Comparison of ENCODE assay signal across 8 cellular contexts in the genomic region with DNA sequence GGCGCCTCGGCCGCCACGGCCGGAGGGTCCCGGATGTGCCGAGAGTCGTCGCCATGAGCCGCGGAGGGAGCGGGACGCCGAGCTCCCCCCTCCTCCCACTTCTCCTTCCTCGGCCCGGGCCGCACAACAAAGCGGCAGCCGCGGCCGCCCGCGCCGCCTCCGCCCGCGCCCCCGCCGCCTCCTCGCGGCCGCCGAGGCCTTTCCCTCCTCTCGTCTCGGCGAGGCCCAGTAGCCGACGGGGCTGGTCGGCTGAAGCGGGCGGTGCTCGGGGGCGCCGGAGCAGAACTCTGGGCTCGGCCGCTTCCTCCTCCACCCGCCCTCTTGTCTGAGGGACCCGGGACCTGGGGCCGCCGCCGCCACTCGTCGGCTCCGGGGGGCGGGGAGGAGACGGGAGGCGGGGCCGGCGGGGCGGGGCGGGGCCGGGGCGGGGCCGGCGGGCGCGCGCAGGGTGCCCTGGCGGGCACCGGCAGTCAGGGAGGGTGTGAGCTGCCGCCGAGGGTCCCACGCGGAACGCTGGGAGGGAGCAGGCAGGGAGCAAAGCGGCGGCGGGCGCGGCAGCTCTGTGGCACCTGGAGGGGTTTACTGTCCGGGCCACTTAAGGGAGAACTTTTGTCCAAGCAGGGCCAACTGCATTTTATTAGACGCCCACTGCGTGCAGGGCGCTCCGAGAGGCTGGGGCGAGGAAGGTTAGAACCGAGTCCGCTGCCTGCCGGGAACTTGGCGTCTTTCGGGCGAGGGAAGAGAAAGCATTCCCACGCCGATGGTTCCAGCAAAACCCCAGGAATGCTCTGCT. TPM values are rescaled to one million over a fixed set of nuclear protein-coding genes. Genes with fewer than 3 reads are reported as not detected.
A peak's percentile ranks its signal among the peaks of the same experiment; 100 is the strongest.
DNase-seq lines count a peak whose midpoint lies in the region; ATAC-seq and TF ChIP-seq lines count a peak whose summit lies in the region.

A gene (minus strand): TSS at position 327 of the 793 bp plus-strand sequence. CDS start 427 bp downstream, outside the sequence.

- H3K27ac Mint-ChIP-seq in CD8-positive, alpha-beta T cell = peak within 1 kb of the TSS; percentile 95

- peaks cover 31% of the 10 kb centered on the region for H3K4me1 ChIP-seq in CD8-positive, alpha-beta T cell (ENCODE audit: insufficient read depth, low read length)
- H3K4me1 ChIP-seq in NT2/D1 (ENCODE audit: insufficient read depth, insufficient read length) (no peaks in the 10 kb centered on the region), mucosa of stomach (ENCODE audit: control insufficient read depth, insufficient read depth, low read length) (peaks cover 4% of the 10 kb centered on the region)

- TF ChIP-seq CTCF in CD8-positive, alpha-beta T cell (IDR thresholded peaks at IDR 0.05) = no peak

- CTCF ChIA-PET in CD8-positive, alpha-beta T cell (lab: Charles Lee) = interaction anchor here (1.0 to 1.1 kb wide), 2 partner anchors 15 to 74 kb away, joined by 3 read pairs; no protein-coding TSS in a partner anchor

- peak; percentile 90 for ATAC-seq in CD8-positive, alpha-beta T cell
- ATAC-seq in GM19324 (IDR thresholded peaks at IDR 0.05; ENCODE audit: low FRiP score, unreplicated experiment) = peak; percentile 88
- ATAC-seq in HG03442 (IDR thresholded peaks at IDR 0.05; ENCODE audit: unreplicated experiment) = peak; percentile 83

- POLR2A ChIA-PET in CD8-positive, alpha-beta T cell (lab: Charles Lee) = interaction anchor here (1.0 to 1.6 kb wide), 5 partner anchors 44 to 378 kb away, joined by 3 to 17 read pairs (median 11); a partner anchor contains a TSS

- peak within 1 kb of the TSS; percentile 56 for H3K27ac ChIP-seq in CD8-positive, alpha-beta T cell (ENCODE audit: low read depth, low read length)
- peak within 1 kb of the TSS; percentile 87 for H3K27ac ChIP-seq in epithelial cell of prostate

- H3K4me3 ChIP-seq in CD8-positive, alpha-beta T cell (ENCODE audit: low read depth, low read length) = peak within 1 kb of the TSS; percentile 71
- peak within 1 kb of the TSS; percentile 65 for H3K4me3 ChIP-seq in NT2/D1 (ENCODE audit: insufficient read length, low read depth)
- H3K4me3 ChIP-seq in mucosa of stomach (ENCODE audit: low read length) = peak within 1 kb of the TSS; percentile 74

- no peaks in the 10 kb centered on the region for H3K27me3 ChIP-seq in CD8-positive, alpha-beta T cell (ENCODE audit: insufficient read depth, low read length)
- H3K27me3 ChIP-seq in NT2/D1 (ENCODE audit: insufficient read depth, insufficient read length) = peaks cover 9% of the 10 kb centered on the region
- no peaks in the 10 kb centered on the region for H3K27me3 ChIP-seq in mucosa of stomach (ENCODE audit: control insufficient read depth, insufficient read depth, low read length)

- peak; percentile 63 to 90 (median 79) for DNase-seq in CD8-positive, alpha-beta T cell
- DNase-seq in NT2/D1 (ENCODE audit: low read depth, low spot score) = peak; percentile 42
- DNase-seq in activated T-cell treated with anti-CD3 and anti-CD28 coated beads for 24 hours (ENCODE audit: low read depth) = peak; percentile 71
- DNase-seq in epithelial cell of prostate (ENCODE audit: low read depth, low spot score) = no peak
- peak; percentile 82 for DNase-seq in stimulated activated CD8-positive, alpha-beta memory T cell treated with anti-CD3 and anti-CD28 coated beads, Interleukin-4, amount 100 ng/mL, for 48 hours

- H3K9ac ChIP-seq in NT2/D1 (ENCODE audit: insufficient read length, low read depth) = peak within 1 kb of the TSS; percentile 90
- peak within 1 kb of the TSS; percentile 75 for H3K9ac ChIP-seq in mucosa of stomach (ENCODE audit: low read length)

- peak within 1 kb of the TSS; percentile 98 for H3K4me3 Mint-ChIP-seq in CD8-positive, alpha-beta T cell

- peaks cover 43% of the 10 kb centered on the region for H3K4me1 Mint-ChIP-seq in CD8-positive, alpha-beta T cell (ENCODE audit: low read depth)

- no peaks in the 10 kb centered on the region for H3K9me3 ChIP-seq in CD8-positive, alpha-beta T cell (ENCODE audit: low read length)
- H3K9me3 ChIP-seq in NT2/D1 (ENCODE audit: insufficient read depth, low read length) (no peaks in the 10 kb centered on the region), mucosa of stomach (ENCODE audit: control insufficient read depth, low read length) (no peaks in the 10 kb centered on the region)

- H3K36me3 Mint-ChIP-seq in CD8-positive, alpha-beta T cell = peaks cover 9% of the 10 kb centered on the region

- H3K27me3 Mint-ChIP-seq in CD8-positive, alpha-beta T cell (ENCODE audit: low read depth) = no peaks in the 10 kb centered on the region

- H3K36me3 ChIP-seq in CD8-positive, alpha-beta T cell (ENCODE audit: insufficient read depth, low read length) = no peaks in the 10 kb centered on the region
- no peaks in the 10 kb centered on the region for H3K36me3 ChIP-seq in NT2/D1 (ENCODE audit: insufficient read depth, insufficient read length, low read length)
- no peaks in the 10 kb centered on the region for H3K36me3 ChIP-seq in mucosa of stomach (ENCODE audit: control insufficient read depth, insufficient read depth, low read length)

- intact Hi-C loops in CD8-positive, alpha-beta T cell (cut with DNase I, micrococcal nuclease) = loop anchor here (1.0 to 10.0 kb wide), 9 partner anchors 50 to 517 kb away; a partner anchor contains a TSS

- H3K9me3 Mint-ChIP-seq in CD8-positive, alpha-beta T cell = no peaks in the 10 kb centered on the region

RNA-seq across cellular contexts. Expression of the gene that starts here (rescaled TPM):
- total RNA-seq in CD8-positive, alpha-beta T cell = 10 to 100 TPM; 27.3 to 28.1 TPM
